31 cellular contexts compared by ENCODE assay signal in genomic region chr3:76990606-76991005, GRCh38. TPM values are rescaled to one million over a fixed set of nuclear protein-coding genes. Genes with fewer than 3 reads are reported as not detected.
"Had no signal": no experiment of that assay in that cellular context is flagged by ENCODE, and none has a peak within 500 bp of the region (broad histone marks: within the 10 kb centered on the region; RNA-seq: fewer than 3 reads in every experiment).

No MANE protein-coding gene starts in this region.

- H3K36me3 Mint-ChIP-seq: activated naive CD4-positive, alpha-beta T cell treated with anti-CD3 and anti-CD28 coated beads, Interleukin-2, amount 10 ng/mL, durations not matched to agents 7 days and 5 days; activated naive CD8-positive, alpha-beta T cell treated with anti-CD3 and anti-CD28 coated beads, Interleukin-2, amount 10 ng/mL, durations not matched to agents 7 days and 5 days; brain; stimulated activated naive B cell treated with anti-CD40 and anti-IgM and Interleukin-4, amounts not matched to agents 10 μg/mL and 1 μg/mL and 100 μg/mL, for 72 hours had no signal

- H3K27me3 ChIP-seq: ascending aorta, cardiac muscle cell, colonic mucosa, gastrocnemius medialis, neutrophil, stomach, tibial artery, upper lobe of right lung had no signal

- H3K4me3 ChIP-seq: ascending aorta, cardiac muscle cell, colonic mucosa, gastrocnemius medialis, left ventricle myocardium inferior, lung, stomach, tibial artery, upper lobe of right lung had no signal

- H3K4me3 Mint-ChIP-seq: activated CD4-positive, alpha-beta memory T cell treated with anti-CD3 and anti-CD28 coated beads, Interleukin-2, amount 10 ng/mL, durations not matched to agents 7 days and 5 days; activated CD4-positive, alpha-beta T cell treated with anti-CD3 and anti-CD28 coated beads, Interleukin-2, amount 10 ng/mL, durations not matched to agents 7 days and 5 days; activated naive CD4-positive, alpha-beta T cell treated with anti-CD3 and anti-CD28 coated beads, Interleukin-2, amount 10 ng/mL, durations not matched to agents 7 days and 5 days; activated naive CD8-positive, alpha-beta T cell treated with anti-CD3 and anti-CD28 coated beads, Interleukin-2, amount 10 ng/mL, durations not matched to agents 7 days and 5 days; activated T-cell treated with anti-CD3 and anti-CD28 coated beads, Interleukin-2, amount 50 U/mL, for 24 hours; brain; nephron progenitor cell; stimulated activated naive B cell treated with anti-CD40 and anti-IgM and Interleukin-4, amounts not matched to agents 10 μg/mL and 1 μg/mL and 100 μg/mL, for 72 hours; T-helper 17 cell had no signal

- H3K27ac ChIP-seq: ascending aorta, cardiac muscle cell, colonic mucosa, gastrocnemius medialis, left ventricle myocardium inferior, neutrophil, stomach, tibial artery, upper lobe of right lung, WERI-Rb-1 had no signal

- H3K9me3 ChIP-seq: ascending aorta, colonic mucosa, gastrocnemius medialis, neutrophil, stomach, tibial artery, upper lobe of right lung had no signal

- H3K36me3 ChIP-seq: ascending aorta, cardiac muscle cell, colonic mucosa, gastrocnemius medialis, left ventricle myocardium inferior, neutrophil, stomach, tibial artery, upper lobe of right lung, WERI-Rb-1 had no signal

- H3K27me3 Mint-ChIP-seq: activated CD4-positive, alpha-beta memory T cell treated with anti-CD3 and anti-CD28 coated beads, Interleukin-2, amount 10 ng/mL, durations not matched to agents 7 days and 5 days; activated CD4-positive, alpha-beta T cell treated with anti-CD3 and anti-CD28 coated beads, Interleukin-2, amount 10 ng/mL, durations not matched to agents 7 days and 5 days; activated naive CD4-positive, alpha-beta T cell treated with anti-CD3 and anti-CD28 coated beads, Interleukin-2, amount 10 ng/mL, durations not matched to agents 7 days and 5 days; activated naive CD8-positive, alpha-beta T cell treated with anti-CD3 and anti-CD28 coated beads, Interleukin-2, amount 10 ng/mL, durations not matched to agents 7 days and 5 days; activated T-cell treated with anti-CD3 and anti-CD28 coated beads, Interleukin-2, amount 50 U/mL, for 24 hours; stimulated activated naive B cell treated with anti-CD40 and anti-IgM and Interleukin-4, amounts not matched to agents 10 μg/mL and 1 μg/mL and 100 μg/mL, for 72 hours; T-helper 17 cell had no signal

- H3K9me3 Mint-ChIP-seq: activated CD4-positive, alpha-beta T cell treated with anti-CD3 and anti-CD28 coated beads, Interleukin-2, amount 10 ng/mL, durations not matched to agents 7 days and 5 days; nephron progenitor cell; stimulated activated naive B cell treated with anti-CD40 and anti-IgM and Interleukin-4, amounts not matched to agents 10 μg/mL and 1 μg/mL and 100 μg/mL, for 72 hours had no signal

- H3K27ac Mint-ChIP-seq: activated CD4-positive, alpha-beta memory T cell treated with anti-CD3 and anti-CD28 coated beads, Interleukin-2, amount 10 ng/mL, durations not matched to agents 7 days and 5 days; activated CD4-positive, alpha-beta T cell treated with anti-CD3 and anti-CD28 coated beads, Interleukin-2, amount 10 ng/mL, durations not matched to agents 7 days and 5 days; activated naive CD4-positive, alpha-beta T cell treated with anti-CD3 and anti-CD28 coated beads, Interleukin-2, amount 10 ng/mL, durations not matched to agents 7 days and 5 days; activated naive CD8-positive, alpha-beta T cell treated with anti-CD3 and anti-CD28 coated beads, Interleukin-2, amount 10 ng/mL, durations not matched to agents 7 days and 5 days; activated T-cell treated with anti-CD3 and anti-CD28 coated beads, Interleukin-2, amount 50 U/mL, for 24 hours; nephron progenitor cell; stimulated activated naive B cell treated with anti-CD40 and anti-IgM and Interleukin-4, amounts not matched to agents 10 μg/mL and 1 μg/mL and 100 μg/mL, for 72 hours; T-helper 17 cell had no signal

- H3K4me1 ChIP-seq: ascending aorta, colonic mucosa, gastrocnemius medialis, left ventricle myocardium inferior, stomach, tibial artery, upper lobe of right lung had no signal

- ATAC-seq: gastrocnemius medialis; stimulated activated naive B cell treated with anti-CD40 and anti-IgM and Interleukin-4, amounts not matched to agents 10 μg/mL and 1 μg/mL and 100 μg/mL, for 72 hours; T-helper 17 cell; upper lobe of right lung had no signal

- DNase-seq: activated CD4-positive, alpha-beta memory T cell treated with anti-CD3 and anti-CD28 coated beads, Interleukin-2, amount 10 ng/mL, durations not matched to agents 7 days and 5 days; activated CD4-positive, alpha-beta T cell treated with anti-CD3 and anti-CD28 coated beads for 1 hour; activated CD4-positive, alpha-beta T cell treated with anti-CD3 and anti-CD28 coated beads, Interleukin-2, amount 10 ng/mL, durations not matched to agents 7 days and 5 days; activated CD8-positive, alpha-beta memory T cell treated with anti-CD3 and anti-CD28 coated beads, Interleukin-2, amount 50 U/mL, for 48 hours; activated gamma-delta T cell; activated naive CD4-positive, alpha-beta T cell treated with anti-CD3 and anti-CD28 coated beads, Interleukin-2, amount 10 ng/mL, durations not matched to agents 7 days and 5 days; activated naive CD8-positive, alpha-beta T cell treated with anti-CD3 and anti-CD28 coated beads, Interleukin-2, amount 10 ng/mL, durations not matched to agents 7 days and 5 days; activated T-cell treated with anti-CD3 and anti-CD28 coated beads, Interleukin-2, amount 50 U/mL, for 24 hours; cerebellar nuclear complex; colonic mucosa; effector CD8-positive, alpha-beta T cell; erythroblast; gastrocnemius medialis; glutamatergic neuron; left ventricle myocardium inferior; nephron progenitor cell; retina; stimulated activated CD4-positive, alpha-beta T cell treated with anti-CD3 and anti-CD28 coated beads, Interleukin-15, amount 100 ng/mL, for 24 hours; stimulated activated CD4-positive, alpha-beta T cell treated with anti-CD3 and anti-CD28 coated beads, Interleukin-2, amount 100 ng/mL, for 24 hours; stimulated activated naive B cell treated with anti-CD40 and anti-IgM and Interleukin-4, amounts not matched to agents 10 μg/mL and 1 μg/mL and 100 μg/mL, for 72 hours; stomach; T-helper 17 cell; T1000; tibial artery; upper lobe of right lung; WERI-Rb-1 had no signal

- H3K4me1 Mint-ChIP-seq: activated CD4-positive, alpha-beta memory T cell treated with anti-CD3 and anti-CD28 coated beads, Interleukin-2, amount 10 ng/mL, durations not matched to agents 7 days and 5 days; activated CD4-positive, alpha-beta T cell treated with anti-CD3 and anti-CD28 coated beads, Interleukin-2, amount 10 ng/mL, durations not matched to agents 7 days and 5 days; activated naive CD4-positive, alpha-beta T cell treated with anti-CD3 and anti-CD28 coated beads, Interleukin-2, amount 10 ng/mL, durations not matched to agents 7 days and 5 days; activated naive CD8-positive, alpha-beta T cell treated with anti-CD3 and anti-CD28 coated beads, Interleukin-2, amount 10 ng/mL, durations not matched to agents 7 days and 5 days; stimulated activated naive B cell treated with anti-CD40 and anti-IgM and Interleukin-4, amounts not matched to agents 10 μg/mL and 1 μg/mL and 100 μg/mL, for 72 hours; T-helper 17 cell had no signal

RNA-seq across cellular contexts. Expression of gene ROBO2, which starts 49.3 kb away (rescaled TPM):
- total RNA-seq: activated CD4-positive, alpha-beta memory T cell treated with anti-CD3 and anti-CD28 coated beads, Interleukin-2, amount 10 ng/mL, durations not matched to agents 7 days and 5 days; activated CD4-positive, alpha-beta T cell treated with anti-CD3 and anti-CD28 coated beads, Interleukin-2, amount 10 ng/mL, durations not matched to agents 7 days and 5 days; activated naive CD8-positive, alpha-beta T cell treated with anti-CD3 and anti-CD28 coated beads, Interleukin-2, amount 10 ng/mL, durations not matched to agents 7 days and 5 days; T-helper 17 cell had no signal
